In genomic region chr13:88217372-88217771, GRCh38 we compare ENCODE assay signal across 17 cellular contexts.
"Had no signal": no experiment of that assay in that cellular context is flagged by ENCODE, and none has a peak within 500 bp of the region (broad histone marks: within the 10 kb centered on the region; RNA-seq: fewer than 3 reads in every experiment).

No MANE protein-coding gene starts in this region.

- H3K36me3 ChIP-seq: gastrocnemius medialis, heart right ventricle, left lung, neutrophil, thyroid gland had no signal

- FAIRE-seq: bronchial epithelial cell had no signal

- H3K4me1 Mint-ChIP-seq: activated naive CD8-positive, alpha-beta T cell treated with anti-CD3 and anti-CD28 coated beads for 36 hours; natural killer cell; stimulated activated memory B cell treated with anti-CD40 and anti-IgM and Interleukin-4, amounts not matched to agents 10 μg/mL and 1 μg/mL and 100 μg/mL, for 72 hours had no signal

- H3K36me3 Mint-ChIP-seq: activated naive CD8-positive, alpha-beta T cell treated with anti-CD3 and anti-CD28 coated beads for 36 hours; stimulated activated memory B cell treated with anti-CD40 and anti-IgM and Interleukin-4, amounts not matched to agents 10 μg/mL and 1 μg/mL and 100 μg/mL, for 72 hours had no signal

- H3K27ac Mint-ChIP-seq: activated naive CD8-positive, alpha-beta T cell treated with anti-CD3 and anti-CD28 coated beads for 36 hours; dendritic cell treated with granulocyte-macrophage colony-stimulating factor and Interleukin-4, amounts not matched to agents 40 ng/mL and 50 ng/mL, for 4 days; natural killer cell; stimulated activated memory B cell treated with anti-CD40 and anti-IgM and Interleukin-4, amounts not matched to agents 10 μg/mL and 1 μg/mL and 100 μg/mL, for 72 hours had no signal

- H3K4me1 ChIP-seq: gastrocnemius medialis, heart right ventricle, left lung, thyroid gland had no signal

- DNase-seq: activated CD4-positive, alpha-beta T cell treated with anti-CD3 and anti-CD28 coated beads, Interleukin-2, amount 50 U/mL, for 1 hour; activated CD8-positive, alpha-beta memory T cell treated with anti-CD3 and anti-CD28 coated beads for 24 hours; activated gamma-delta T cell treated with Interleukin-2 at 50 U/mL for 16 hours; activated naive CD8-positive, alpha-beta T cell treated with anti-CD3 and anti-CD28 coated beads for 36 hours; aorta; gastrocnemius medialis; heart right ventricle; left lung; natural killer cell; retina; stimulated activated CD4-positive, alpha-beta T cell treated with anti-CD3 and anti-CD28 coated beads, Interleukin-2, amount 100 ng/mL, for 48 hours; thyroid gland had no signal

- H3K4me3 Mint-ChIP-seq: activated naive CD8-positive, alpha-beta T cell treated with anti-CD3 and anti-CD28 coated beads for 36 hours; dendritic cell treated with granulocyte-macrophage colony-stimulating factor and Interleukin-4, amounts not matched to agents 40 ng/mL and 50 ng/mL, for 4 days; natural killer cell; stimulated activated memory B cell treated with anti-CD40 and anti-IgM and Interleukin-4, amounts not matched to agents 10 μg/mL and 1 μg/mL and 100 μg/mL, for 72 hours had no signal

- H3K27ac ChIP-seq: epithelial cell of prostate, gastrocnemius medialis, heart right ventricle, left lung, neutrophil, thyroid gland had no signal

- H3K4me3 ChIP-seq: gastrocnemius medialis, heart right ventricle, left lung, thyroid gland had no signal

- H3K9me3 Mint-ChIP-seq: activated naive CD8-positive, alpha-beta T cell treated with anti-CD3 and anti-CD28 coated beads for 36 hours; natural killer cell had no signal

- H3K9me3 ChIP-seq: gastrocnemius medialis, neutrophil, thyroid gland had no signal

- H3K27me3 Mint-ChIP-seq: activated naive CD8-positive, alpha-beta T cell treated with anti-CD3 and anti-CD28 coated beads for 36 hours; dendritic cell treated with granulocyte-macrophage colony-stimulating factor and Interleukin-4, amounts not matched to agents 40 ng/mL and 50 ng/mL, for 4 days; stimulated activated memory B cell treated with anti-CD40 and anti-IgM and Interleukin-4, amounts not matched to agents 10 μg/mL and 1 μg/mL and 100 μg/mL, for 72 hours had no signal
